ENCODE assay signal across 9 cellular contexts in the genomic region with DNA sequence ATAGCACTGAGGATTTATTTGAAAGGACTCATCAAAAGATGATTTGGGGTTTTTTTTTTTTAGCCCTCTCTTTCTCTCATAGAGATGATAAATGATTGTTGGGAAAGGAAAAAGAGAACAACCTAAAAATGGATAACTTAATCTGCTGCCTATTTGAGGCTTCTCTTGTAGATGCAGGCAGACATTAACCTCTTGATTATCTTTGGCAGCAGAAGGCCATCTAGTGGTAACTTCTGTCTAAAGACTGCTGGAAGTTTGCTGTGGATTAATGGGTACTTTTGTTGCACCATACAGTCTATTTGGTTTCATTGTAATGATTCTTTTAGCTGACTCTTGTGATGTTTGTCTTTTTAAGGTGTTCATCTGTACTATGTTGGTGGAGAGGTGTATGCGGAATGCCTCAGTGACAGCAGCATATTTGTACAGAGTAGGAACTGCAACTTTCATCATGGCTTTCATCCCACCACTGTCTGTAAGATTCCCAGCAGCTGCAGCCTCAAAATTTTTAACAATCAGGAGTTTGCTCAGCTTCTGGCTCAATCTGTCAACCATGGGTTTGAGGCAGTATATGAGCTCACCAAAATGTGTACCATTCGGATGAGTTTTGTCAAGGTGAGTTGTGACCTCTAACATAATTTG. TPM values are rescaled to one million over a fixed set of nuclear protein-coding genes. Genes with fewer than 3 reads are reported as not detected.
DNase-seq lines count a peak whose midpoint lies in the region; ATAC-seq and TF ChIP-seq lines count a peak whose summit lies in the region.
"Had no signal": no experiment of that assay in that cellular context is flagged by ENCODE, and none has a peak within 500 bp of the region (broad histone marks: within the 10 kb centered on the region; RNA-seq: fewer than 3 reads in every experiment).

No MANE protein-coding gene starts in this region.

- TF ChIP-seq POLR2A in sigmoid colon (IDR thresholded peaks at IDR 0.05) (no peak), GM18505 (IDR thresholded peaks at IDR 0.05; ENCODE audit: borderline replicate concordance, extremely low read depth, insufficient read depth, insufficient read length) (no peak)

- no peak overlapping the region for H3K4me3 ChIP-seq in BE2C (ENCODE audit: low read depth, low read length)
- no peak overlapping the region for H3K4me3 ChIP-seq in sigmoid colon

- H3K27me3 ChIP-seq in BE2C (no peaks in the 10 kb centered on the region), sigmoid colon (no peaks in the 10 kb centered on the region)

- TF ChIP-seq EP300 in sigmoid colon (IDR thresholded peaks at IDR 0.05), result no peak

- DNase-seq in BE2C (no peak), SHP77 treated with DMSO at 0.1 percent for 48 hours (lab: John Stamatoyannopoulos, UW) (peak; percentile 13), fibroblast of the conjunctiva (ENCODE audit: low read depth) (peak; percentile 67), sigmoid colon (no peak)
- no peak for DNase-seq in activated CD4-positive, alpha-beta T cell treated with anti-CD3 and anti-CD28 coated beads, Interleukin-2, amount 10 ng/mL, durations not matched to agents 7 days and 5 days

- no peaks in the 10 kb centered on the region for H3K4me1 Mint-ChIP-seq in activated CD4-positive, alpha-beta T cell treated with anti-CD3 and anti-CD28 coated beads, Interleukin-2, amount 10 ng/mL, durations not matched to agents 7 days and 5 days
- H3K4me1 Mint-ChIP-seq: memory B cell had no signal

- H3K9me3 ChIP-seq in BE2C (no peaks in the 10 kb centered on the region), sigmoid colon (no peaks in the 10 kb centered on the region)

- intact Hi-C loops in sigmoid colon (cut with DNase I), result loop anchor here (1.0 kb wide), 1 partner anchor 229 kb away; no protein-coding TSS in a partner anchor

- 85 to 96% methylated on average over 2 of the region's 2 CpGs for WGBS in sigmoid colon, 2 donors

- no peaks in the 10 kb centered on the region for H3K9me3 Mint-ChIP-seq in activated CD4-positive, alpha-beta T cell treated with anti-CD3 and anti-CD28 coated beads, Interleukin-2, amount 10 ng/mL, durations not matched to agents 7 days and 5 days
- H3K9me3 Mint-ChIP-seq: memory B cell had no signal

- peaks cover 1% of the 10 kb centered on the region for H3K36me3 Mint-ChIP-seq in activated CD4-positive, alpha-beta T cell treated with anti-CD3 and anti-CD28 coated beads, Interleukin-2, amount 10 ng/mL, durations not matched to agents 7 days and 5 days (ENCODE audit: low read depth)

- H3K27me3 Mint-ChIP-seq in activated CD4-positive, alpha-beta T cell treated with anti-CD3 and anti-CD28 coated beads, Interleukin-2, amount 10 ng/mL, durations not matched to agents 7 days and 5 days, result peaks cover 2% of the 10 kb centered on the region
- H3K27me3 Mint-ChIP-seq: memory B cell had no signal

- CTCF ChIA-PET in activated CD4-positive, alpha-beta T cell treated with anti-CD3 and anti-CD28 coated beads, Interleukin-2, amount 10 ng/mL, durations not matched to agents 7 days and 5 days (lab: Charles Lee), result interaction anchor here (0.6 kb wide), 1 partner anchor 58 kb away, joined by 5 read pairs; no protein-coding TSS in a partner anchor

- H3K27ac ChIP-seq in sigmoid colon, result no peak overlapping the region

- ATAC-seq in GM18520 (IDR thresholded peaks at IDR 0.05; ENCODE audit: unreplicated experiment) (peak; percentile 45), HG03520 (IDR thresholded peaks at IDR 0.05; ENCODE audit: unreplicated experiment) (peak; percentile 74), GM18505 (IDR thresholded peaks at IDR 0.05; ENCODE audit: unreplicated experiment) (no peak)

- TF ChIP-seq CTCF in BE2C (IDR thresholded peaks at IDR 0.05; ENCODE audit: low read depth, low read length) (peak; percentile 75), sigmoid colon (IDR thresholded peaks at IDR 0.05) (peak in 3 of 4 experiments; percentile 29 to 40 (median 40))

- H3K4me1 ChIP-seq in BE2C (no peaks in the 10 kb centered on the region), sigmoid colon (no peaks in the 10 kb centered on the region)

- no peak overlapping the region for H3K27ac Mint-ChIP-seq in activated CD4-positive, alpha-beta T cell treated with anti-CD3 and anti-CD28 coated beads, Interleukin-2, amount 10 ng/mL, durations not matched to agents 7 days and 5 days
- H3K27ac Mint-ChIP-seq: memory B cell had no signal

- H3K36me3 ChIP-seq in BE2C (peaks cover 32% of the 10 kb centered on the region), sigmoid colon (peaks cover 0 to 54% (median 3%) of the 10 kb centered on the region in 4 donors)

- POLR2A ChIA-PET in activated CD4-positive, alpha-beta T cell treated with anti-CD3 and anti-CD28 coated beads, Interleukin-2, amount 10 ng/mL, durations not matched to agents 7 days and 5 days (lab: Charles Lee), result no interaction called here

- H3K4me3 Mint-ChIP-seq in activated CD4-positive, alpha-beta T cell treated with anti-CD3 and anti-CD28 coated beads, Interleukin-2, amount 10 ng/mL, durations not matched to agents 7 days and 5 days, result no peak overlapping the region
- H3K4me3 Mint-ChIP-seq: memory B cell had no signal

RNA-seq across cellular contexts. Expression of gene SMIM32, which starts 18.8 kb away (rescaled TPM):
- not detected for polyA plus RNA-seq in BE2C (2012; ENCODE audit: insufficient read depth, insufficient read length, low read depth)
- total RNA-seq in sigmoid colon, result under 1 TPM in 1 of 4 donors, not detected in 3; 0.36 TPM
- polyA plus RNA-seq in sigmoid colon, result 10 to 100 TPM in 2 of 3 donors, 1 to 10 TPM in 1; 8.6 to 10.8 (median 10.7) TPM
- not detected for total RNA-seq in activated CD4-positive, alpha-beta T cell treated with anti-CD3 and anti-CD28 coated beads, Interleukin-2, amount 10 ng/mL, durations not matched to agents 7 days and 5 days

RNA-seq across cellular contexts. Expression of gene SMAD5, which starts 41.5 kb away (rescaled TPM):
- polyA plus RNA-seq in BE2C (2012; ENCODE audit: insufficient read depth, insufficient read length, low read depth), result 30.2 TPM
- total RNA-seq in sigmoid colon, result 10 to 100 TPM; 47.6 to 85.0 (median 59.8) TPM
- polyA plus RNA-seq in sigmoid colon, result 1 to 10 TPM; 4.9 to 9.7 (median 6.6) TPM
- total RNA-seq in activated CD4-positive, alpha-beta T cell treated with anti-CD3 and anti-CD28 coated beads, Interleukin-2, amount 10 ng/mL, durations not matched to agents 7 days and 5 days, result 1 to 10 TPM; 8.6 to 9.3 TPM

Comparison
In these comparisons a context has a peak if more than half of its experiments do, and no peak if none do; other contexts are left out.
1. DNase-seq: peak in SHP77 treated with DMSO at 0.1 percent for 48 hours (single experiment) and fibroblast of the conjunctiva (single experiment); none in BE2C (single experiment), sigmoid colon (single experiment) and activated CD4-positive, alpha-beta T cell treated with anti-CD3 and anti-CD28 coated beads, Interleukin-2, amount 10 ng/mL, durations not matched to agents 7 days and 5 days (single experiment).
2. RNA of gene SMAD5, which starts 41.5 kb away (total RNA-seq): 47.6 to 85.0 TPM in sigmoid colon; 8.6 to 9.3 TPM in activated CD4-positive, alpha-beta T cell treated with anti-CD3 and anti-CD28 coated beads, Interleukin-2, amount 10 ng/mL, durations not matched to agents 7 days and 5 days; every median in the first group is over 4 times any median in the second.